In genomic region chr4:153560918-153561317, GRCh38 we compare ENCODE assay signal across 12 cellular contexts.
DNase-seq lines count a peak whose midpoint lies in the region; ATAC-seq and TF ChIP-seq lines count a peak whose summit lies in the region.
"Had no signal": no experiment of that assay in that cellular context is flagged by ENCODE, and none has a peak within 500 bp of the region (broad histone marks: within the 10 kb centered on the region; RNA-seq: fewer than 3 reads in every experiment).

No MANE protein-coding gene starts in this region.

- peaks cover 4 to 42% of the 10 kb centered on the region in 2 donors for H3K36me3 ChIP-seq in psoas muscle (ENCODE audit: insufficient read depth in 1 of 2, low read depth in 1 of 2)

- no peak for DNase-seq in activated CD8-positive, alpha-beta T cell treated with anti-CD3 and anti-CD28 coated beads for 36 hours
- DNase-seq in activated CD8-positive, alpha-beta T cell treated with anti-CD3 and anti-CD28 coated beads, Interleukin-2, amount 10 ng/mL, durations not matched to agents 7 days and 5 days: no peak
- peak; percentile 75 for DNase-seq in MV-4-11 (lab: John Stamatoyannopoulos, UW)
- no peak for DNase-seq in psoas muscle
- no peak for DNase-seq in type B pancreatic cell (ENCODE audit: extremely low spot score, unreplicated experiment)
- DNase-seq in UCSD-AML1 (lab: John Stamatoyannopoulos, UW; ENCODE audit: unreplicated experiment): no peak
- no peak for DNase-seq in GDM1 (lab: John Stamatoyannopoulos, UW)
- DNase-seq: dermis blood vessel endothelial cell, GF-D8, left ventricle myocardium superior, nucleus accumbens had no signal

- peak; percentile 70 for ATAC-seq in activated CD8-positive, alpha-beta T cell treated with anti-CD3 and anti-CD28 coated beads for 36 hours
- no peak for ATAC-seq in activated CD8-positive, alpha-beta T cell treated with anti-CD3 and anti-CD28 coated beads, Interleukin-2, amount 10 ng/mL, durations not matched to agents 7 days and 5 days
- ATAC-seq in HG02759 (IDR thresholded peaks at IDR 0.05; ENCODE audit: unreplicated experiment) (peak; percentile 58), psoas muscle (no peak)
- ATAC-seq: left ventricle myocardium superior had no signal

- TF ChIP-seq CTCF in activated CD8-positive, alpha-beta T cell treated with anti-CD3 and anti-CD28 coated beads for 36 hours (IDR thresholded peaks at IDR 0.05): no peak
- TF ChIP-seq CTCF in psoas muscle (IDR thresholded peaks at IDR 0.05): no peak
- TF ChIP-seq CTCF in type B pancreatic cell (conservative IDR thresholded peaks at IDR 0.05): no peak

- POLR2A ChIA-PET in activated CD8-positive, alpha-beta T cell treated with anti-CD3 and anti-CD28 coated beads for 36 hours (lab: Charles Lee): no interaction called here
- POLR2A ChIA-PET in activated CD8-positive, alpha-beta T cell treated with anti-CD3 and anti-CD28 coated beads, Interleukin-2, amount 10 ng/mL, durations not matched to agents 7 days and 5 days (lab: Charles Lee): no interaction called here

- H3K4me3 Mint-ChIP-seq in activated CD8-positive, alpha-beta T cell treated with anti-CD3 and anti-CD28 coated beads for 36 hours: no peak overlapping the region
- H3K4me3 Mint-ChIP-seq in activated CD8-positive, alpha-beta T cell treated with anti-CD3 and anti-CD28 coated beads, Interleukin-2, amount 10 ng/mL, durations not matched to agents 7 days and 5 days: no peak overlapping the region
- H3K4me3 Mint-ChIP-seq in type B pancreatic cell: no peak overlapping the region

- peak overlapping the region; percentile 92 for H3K27ac ChIP-seq in psoas muscle

- WGBS in psoas muscle, 3 donors: 84 to 91% (median 88%) methylated on average over 1 of the region's 1 CpG

- H3K4me1 ChIP-seq in psoas muscle: peaks cover 20% of the 10 kb centered on the region

- peaks cover 44% of the 10 kb centered on the region for H3K4me1 Mint-ChIP-seq in activated CD8-positive, alpha-beta T cell treated with anti-CD3 and anti-CD28 coated beads for 36 hours (ENCODE audit: low read depth)
- peaks cover 17% of the 10 kb centered on the region for H3K4me1 Mint-ChIP-seq in activated CD8-positive, alpha-beta T cell treated with anti-CD3 and anti-CD28 coated beads, Interleukin-2, amount 10 ng/mL, durations not matched to agents 7 days and 5 days (ENCODE audit: low read depth)
- peaks cover 8% of the 10 kb centered on the region for H3K4me1 Mint-ChIP-seq in type B pancreatic cell (ENCODE audit: unreplicated experiment)

- CTCF ChIA-PET in activated CD8-positive, alpha-beta T cell treated with anti-CD3 and anti-CD28 coated beads for 36 hours (lab: Charles Lee): interaction anchor here (1.2 kb wide), 1 partner anchor 13 kb away, joined by 3 read pairs; no protein-coding TSS in a partner anchor
- CTCF ChIA-PET in activated CD8-positive, alpha-beta T cell treated with anti-CD3 and anti-CD28 coated beads, Interleukin-2, amount 10 ng/mL, durations not matched to agents 7 days and 5 days (lab: Charles Lee): no interaction called here

- peaks cover 10% of the 10 kb centered on the region for H3K9me3 Mint-ChIP-seq in activated CD8-positive, alpha-beta T cell treated with anti-CD3 and anti-CD28 coated beads for 36 hours
- peaks cover 17% of the 10 kb centered on the region for H3K9me3 Mint-ChIP-seq in activated CD8-positive, alpha-beta T cell treated with anti-CD3 and anti-CD28 coated beads, Interleukin-2, amount 10 ng/mL, durations not matched to agents 7 days and 5 days (ENCODE audit: insufficient read depth)
- peaks cover 12% of the 10 kb centered on the region for H3K9me3 Mint-ChIP-seq in type B pancreatic cell

- H3K4me3 ChIP-seq in psoas muscle: no peak overlapping the region

- intact Hi-C loops in activated CD8-positive, alpha-beta T cell treated with anti-CD3 and anti-CD28 coated beads for 36 hours (cut with micrococcal nuclease): no loop called here
- intact Hi-C loops in psoas muscle (cut with DNase I): no loop called here

- peak overlapping the region; percentile 37 for H3K27ac Mint-ChIP-seq in activated CD8-positive, alpha-beta T cell treated with anti-CD3 and anti-CD28 coated beads for 36 hours
- H3K27ac Mint-ChIP-seq in activated CD8-positive, alpha-beta T cell treated with anti-CD3 and anti-CD28 coated beads, Interleukin-2, amount 10 ng/mL, durations not matched to agents 7 days and 5 days: no peak overlapping the region
- H3K27ac Mint-ChIP-seq in type B pancreatic cell: no peak overlapping the region

- peaks cover 3% of the 10 kb centered on the region for H3K9me3 ChIP-seq in psoas muscle

- H3K27me3 ChIP-seq in psoas muscle (ENCODE audit: insufficient read depth in 3 of 3, low read length in 2 of 3): no peaks in the 10 kb centered on the region

- peaks cover 67% of the 10 kb centered on the region for H3K36me3 Mint-ChIP-seq in activated CD8-positive, alpha-beta T cell treated with anti-CD3 and anti-CD28 coated beads for 36 hours (ENCODE audit: low read depth)
- H3K36me3 Mint-ChIP-seq in activated CD8-positive, alpha-beta T cell treated with anti-CD3 and anti-CD28 coated beads, Interleukin-2, amount 10 ng/mL, durations not matched to agents 7 days and 5 days (ENCODE audit: low read depth): peaks cover 69% of the 10 kb centered on the region
- H3K36me3 Mint-ChIP-seq in type B pancreatic cell: peaks cover 31% of the 10 kb centered on the region

- H3K27me3 Mint-ChIP-seq in activated CD8-positive, alpha-beta T cell treated with anti-CD3 and anti-CD28 coated beads for 36 hours: no peaks in the 10 kb centered on the region
- H3K27me3 Mint-ChIP-seq in activated CD8-positive, alpha-beta T cell treated with anti-CD3 and anti-CD28 coated beads, Interleukin-2, amount 10 ng/mL, durations not matched to agents 7 days and 5 days (ENCODE audit: low read depth): no peaks in the 10 kb centered on the region
- no peaks in the 10 kb centered on the region for H3K27me3 Mint-ChIP-seq in type B pancreatic cell

Comparison
In these comparisons a context has a peak if more than half of its experiments do, and no peak if none do; other contexts are left out.
1. ATAC-seq: peak in activated CD8-positive, alpha-beta T cell treated with anti-CD3 and anti-CD28 coated beads for 36 hours (single experiment) and HG02759 (single experiment); none in activated CD8-positive, alpha-beta T cell treated with anti-CD3 and anti-CD28 coated beads, Interleukin-2, amount 10 ng/mL, durations not matched to agents 7 days and 5 days (single experiment) and psoas muscle (0 of 4).